11 cellular contexts compared by ENCODE assay signal in the genomic region with DNA sequence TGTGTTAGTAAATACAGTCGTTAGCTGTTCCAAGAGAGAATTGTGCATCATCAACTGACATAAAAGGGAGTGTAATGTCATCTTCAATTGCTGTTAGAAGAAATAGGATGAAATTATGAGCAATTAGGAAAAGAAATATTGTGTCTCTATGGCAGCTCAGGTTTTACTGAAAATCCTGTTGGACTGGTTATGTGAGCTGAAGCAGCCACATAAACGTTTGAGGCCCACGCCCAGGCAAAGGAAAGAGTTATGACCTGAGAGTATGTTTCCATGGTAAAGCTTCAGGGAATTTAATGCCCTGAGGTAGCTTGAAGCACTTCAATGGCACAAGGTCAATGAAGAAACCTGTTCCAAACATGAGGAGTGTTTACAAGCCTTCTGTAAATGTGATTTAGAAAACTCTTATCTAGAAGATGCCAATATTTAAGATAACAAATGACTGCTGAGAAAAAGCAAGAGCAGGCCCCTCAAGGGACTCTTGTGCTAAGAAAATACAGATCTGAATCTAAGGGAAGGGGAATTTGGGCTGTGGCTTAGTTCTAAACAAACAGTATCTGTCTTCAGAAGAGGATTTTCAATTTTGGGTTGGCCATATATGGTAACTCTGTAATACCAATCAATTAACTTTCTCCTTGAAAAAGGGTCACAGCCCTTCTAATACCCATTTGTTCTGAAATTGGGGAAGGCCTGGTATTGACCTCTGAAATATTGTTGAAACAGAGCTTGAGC.
A peak's percentile ranks its signal among the peaks of the same experiment; 100 is the strongest.
DNase-seq lines count a peak whose midpoint lies in the region; TF ChIP-seq lines count a peak whose summit lies in the region.
"Had no signal": no experiment of that assay in that cellular context is flagged by ENCODE, and none has a peak within 500 bp of the region (broad histone marks: within the 10 kb centered on the region; RNA-seq: fewer than 3 reads in every experiment).

No MANE protein-coding gene starts in this region.

- no peak overlapping the region for H3K4ac ChIP-seq in trophoblast cell (ENCODE audit: low read depth, low read length)
- H3K4ac ChIP-seq in mesendoderm (ENCODE audit: low read depth, low read length): no peak overlapping the region

- H3K4me3 ChIP-seq in mammary epithelial cell (replicated peaks in 1 of 3; ENCODE audit: insufficient read depth in 1 of 3, low read depth in 2 of 3, low read length in 3 of 3) (no peak overlapping the region), trophoblast cell (ENCODE audit: low read depth, low read length) (no peak overlapping the region), mesendoderm (ENCODE audit: low read length) (no peak overlapping the region)
- H3K4me3 ChIP-seq: BLaER1 treated with 17β-estradiol and CSF1 and Interleukin-3, amounts not matched to agents 10 nM and 100 nM had no signal

- no peaks in the 10 kb centered on the region for H3K9me3 ChIP-seq in mammary epithelial cell (replicated peaks; ENCODE audit: insufficient read depth, low read length)
- H3K9me3 ChIP-seq in trophoblast cell (ENCODE audit: insufficient read depth, low read depth, low read length): no peaks in the 10 kb centered on the region
- H3K9me3 ChIP-seq: BLaER1 treated with 17β-estradiol and CSF1 and Interleukin-3, amounts not matched to agents 10 nM and 100 nM had no signal

- WGBS in mammary epithelial cell (ENCODE audit: low coverage, missing lambda C conversion rate): 28% methylated on average over 3 of the region's 3 CpGs
- WGBS in trophoblast cell (ENCODE audit: extremely low coverage, insufficient coverage, insufficient read length): no CpG with 5 or more reads among the region's 3 CpGs
- WGBS in mesendoderm (ENCODE audit: extremely low coverage, insufficient coverage, low lambda C conversion rate): no CpG with 5 or more reads among the region's 3 CpGs

- H3K27me3 ChIP-seq in mammary epithelial cell (ENCODE audit: insufficient read depth, low read length): no peaks in the 10 kb centered on the region
- H3K27me3 ChIP-seq in trophoblast cell (ENCODE audit: insufficient read depth, low read length): no peaks in the 10 kb centered on the region
- H3K27me3 ChIP-seq in mesendoderm (ENCODE audit: insufficient read depth, low read length, poor library complexity): no peaks in the 10 kb centered on the region
- H3K27me3 ChIP-seq: BLaER1 treated with 17β-estradiol and CSF1 and Interleukin-3, amounts not matched to agents 10 nM and 100 nM had no signal

- peak overlapping the region; percentile 57 for H3K4me2 ChIP-seq in mammary epithelial cell (ENCODE audit: insufficient read depth, low read depth, low read length)
- H3K4me2 ChIP-seq in trophoblast cell (ENCODE audit: low read length): peak overlapping the region; percentile 12
- H3K4me2 ChIP-seq in mesendoderm (ENCODE audit: low read length): no peak overlapping the region
- H3K4me2 ChIP-seq: BLaER1 treated with 17β-estradiol and CSF1 and Interleukin-3, amounts not matched to agents 10 nM and 100 nM had no signal

- H2BK12ac ChIP-seq in trophoblast cell (ENCODE audit: low read length): no peak overlapping the region

- intact Hi-C loops in mammary epithelial cell (cut with micrococcal nuclease): no loop called here

- in situ Hi-C loops in mammary epithelial cell (cut with MboI; ENCODE audit: low sequenced_read_pairs in 2 of 2): no loop called here

- H4K5ac ChIP-seq in mesendoderm (ENCODE audit: low read length): no peak overlapping the region

- H3K4me1 ChIP-seq in mammary epithelial cell (ENCODE audit: insufficient read depth, low read length) (peaks cover 25% of the 10 kb centered on the region), trophoblast cell (ENCODE audit: control insufficient read depth in 1 of 2, insufficient read depth in 2 of 2, low read length in 2 of 2) (peaks cover 10 to 11% of the 10 kb centered on the region in 2 experiments), mesendoderm (ENCODE audit: control insufficient read depth, low read depth, low read length) (no peaks in the 10 kb centered on the region)
- H3K4me1 ChIP-seq: BLaER1 treated with 17β-estradiol and CSF1 and Interleukin-3, amounts not matched to agents 10 nM and 100 nM had no signal

- H3K56ac ChIP-seq in mesendoderm (ENCODE audit: low read length): no peak overlapping the region

- no peak overlapping the region for H4K91ac ChIP-seq in trophoblast cell (ENCODE audit: low read depth, low read length)

- no peaks in the 10 kb centered on the region for H3K79me2 ChIP-seq in mammary epithelial cell (ENCODE audit: insufficient read depth, low read length)
- no peaks in the 10 kb centered on the region for H3K79me2 ChIP-seq in trophoblast cell (ENCODE audit: control insufficient read depth, insufficient read depth, low read length, poor library complexity)
- no peaks in the 10 kb centered on the region for H3K79me2 ChIP-seq in mesendoderm (ENCODE audit: control insufficient read depth, insufficient read depth, low read length)

- H3K9ac ChIP-seq in mammary epithelial cell (ENCODE audit: insufficient read depth, low read length): peak overlapping the region; percentile 70
- no peak overlapping the region for H3K9ac ChIP-seq in trophoblast cell (ENCODE audit: low read length)
- H3K9ac ChIP-seq in mesendoderm (ENCODE audit: low read length): no peak overlapping the region
- H3K9ac ChIP-seq: BLaER1 treated with 17β-estradiol and CSF1 and Interleukin-3, amounts not matched to agents 10 nM and 100 nM had no signal

- DNase-seq in DMS79 (lab: John Stamatoyannopoulos, UW) (peak; percentile 95), NCI-H2029 (lab: John Stamatoyannopoulos, UW) (peak; percentile 49), mammary epithelial cell (peak; percentile 97), trophoblast cell (peak; percentile 95 to 99), mesendoderm (no peak), dermis blood vessel endothelial cell (no peak), hippocampal formation (lab: John Stamatoyannopoulos, UW) (no peak), SW480 (ENCODE audit: low spot score) (no peak)
- DNase-seq: amygdala, SHP77 had no signal

- TSS peak; percentile 39 for BruUV-seq in mammary epithelial cell (replicated peaks; lab: Mats Ljungman, UMichigan)

- H4K20me1 ChIP-seq in mammary epithelial cell (ENCODE audit: insufficient read depth, low read length): no peaks in the 10 kb centered on the region
- H4K20me1 ChIP-seq: BLaER1 treated with 17β-estradiol and CSF1 and Interleukin-3, amounts not matched to agents 10 nM and 100 nM had no signal

- H4K12ac ChIP-seq in trophoblast cell (ENCODE audit: low read depth, low read length): no peak overlapping the region

- H2BK5ac ChIP-seq in trophoblast cell (ENCODE audit: low read depth, low read length, poor library complexity) (no peak overlapping the region), mesendoderm (ENCODE audit: low read length) (no peak overlapping the region)

- H4K8ac ChIP-seq in trophoblast cell (ENCODE audit: low read depth, low read length) (no peak overlapping the region), mesendoderm (ENCODE audit: low read depth, low read length) (no peak overlapping the region)

- no peak for TF ChIP-seq CTCF in mammary epithelial cell (conservative IDR thresholded peaks at IDR 0.05 in 1 of 2, IDR thresholded peaks at IDR 0.05 in 1 of 2; ENCODE audit: extremely low read depth in 1 of 2, insufficient read depth in 1 of 2, low read depth in 1 of 2, low read length in 2 of 2)

- H2AFZ ChIP-seq in mammary epithelial cell (ENCODE audit: low read depth, low read length) (peak overlapping the region; percentile 24), trophoblast cell (ENCODE audit: insufficient read depth, low read length, poor library complexity) (no peak overlapping the region)

- no peak overlapping the region for H2BK15ac ChIP-seq in mesendoderm (replicated peaks; ENCODE audit: low read depth)

- H3K36me3 ChIP-seq in mammary epithelial cell (ENCODE audit: insufficient read depth, low read length) (no peaks in the 10 kb centered on the region), trophoblast cell (ENCODE audit: control insufficient read depth in 1 of 2, insufficient read depth in 2 of 2, low read length in 2 of 2) (no peaks in the 10 kb centered on the region), mesendoderm (ENCODE audit: control insufficient read depth, insufficient read depth, low read length) (no peaks in the 10 kb centered on the region)
- H3K36me3 ChIP-seq: BLaER1 treated with 17β-estradiol and CSF1 and Interleukin-3, amounts not matched to agents 10 nM and 100 nM had no signal

- H3K79me1 ChIP-seq in trophoblast cell (ENCODE audit: low read length) (peaks cover 4% of the 10 kb centered on the region), mesendoderm (ENCODE audit: low read length) (no peaks in the 10 kb centered on the region)

- no peak overlapping the region for H2BK120ac ChIP-seq in trophoblast cell (ENCODE audit: insufficient read depth, low read length, poor library complexity)
- H2BK120ac ChIP-seq in mesendoderm (ENCODE audit: low read depth, low read length): no peak overlapping the region

- no peak overlapping the region for H3K14ac ChIP-seq in trophoblast cell (ENCODE audit: low read length)

- H2AK5ac ChIP-seq in trophoblast cell (ENCODE audit: low read length) (no peak overlapping the region), mesendoderm (ENCODE audit: low read length) (no peak overlapping the region)

- H3K23ac ChIP-seq in trophoblast cell (ENCODE audit: low read length) (no peak overlapping the region), mesendoderm (ENCODE audit: low read length) (no peak overlapping the region)

- dilution Hi-C loops in mammary epithelial cell (cut with HindIII; ENCODE audit: low sequenced_read_pairs): no loop called here

- no peak overlapping the region for H3K18ac ChIP-seq in trophoblast cell (ENCODE audit: low read length)
- H3K18ac ChIP-seq in mesendoderm (ENCODE audit: low read length): no peak overlapping the region

- CTCF ChIA-PET in mammary epithelial cell (lab: Charles Lee; ENCODE audit: low non-redundant PET): no interaction called here

- H3K27ac ChIP-seq in mammary epithelial cell (ENCODE audit: insufficient read depth, low read depth, low read length) (peak overlapping the region; percentile 98), trophoblast cell (ENCODE audit: low read depth, low read length) (peak overlapping the region; percentile 76), mesendoderm (ENCODE audit: low read depth, low read length) (no peak overlapping the region)
- H3K27ac ChIP-seq: BLaER1 treated with 17β-estradiol and CSF1 and Interleukin-3, amounts not matched to agents 10 nM and 100 nM had no signal

Comparison
In these comparisons a context has a peak if more than half of its experiments do, and no peak if none do; other contexts are left out.
1. DNase-seq: peak in DMS79 (single experiment), NCI-H2029 (single experiment), mammary epithelial cell (single experiment) and trophoblast cell (2 of 2); none in mesendoderm (single experiment), dermis blood vessel endothelial cell (single experiment), hippocampal formation (0 of 2) and SW480 (single experiment).